Comparison of ENCODE assay signal across 8 cellular contexts in genomic region chr15:82047493-82048446, GRCh38. TPM values are rescaled to one million over a fixed set of nuclear protein-coding genes. Genes with fewer than 3 reads are reported as not detected.
DNase-seq lines count a peak whose midpoint lies in the region; ATAC-seq, FAIRE-seq and TF ChIP-seq lines count a peak whose summit lies in the region.

No MANE protein-coding gene starts in this region.

- in situ Hi-C loops in ACHN (cut with HindIII; ENCODE audit: low pct_ligation_motif_present, low pct_unique_long_range_greater_than_20kb, low sequenced_read_pairs), result no loop called here

- ATAC-seq in GM19397 (IDR thresholded peaks at IDR 0.05; ENCODE audit: unreplicated experiment) (peak; percentile 5), GM18505 (IDR thresholded peaks at IDR 0.05; ENCODE audit: unreplicated experiment) (no peak), HG03354 (IDR thresholded peaks at IDR 0.05; ENCODE audit: poor library complexity, severe bottlenecking, unreplicated experiment) (no peak)

- TF ChIP-seq POLR2A in GM18505 (IDR thresholded peaks at IDR 0.05; ENCODE audit: borderline replicate concordance, extremely low read depth, insufficient read depth, insufficient read length), result no peak

- peaks cover 13% of the 10 kb centered on the region for H3K27me3 Mint-ChIP-seq in neural progenitor cell (ENCODE audit: insufficient read depth, low read depth)

- TF ChIP-seq CTCF in fibroblast of lung (conservative IDR thresholded peaks at IDR 0.05 in 1 of 2, IDR thresholded peaks at IDR 0.05 in 1 of 2; ENCODE audit: low read depth in 1 of 2, low read length in 2 of 2) (no peak), neural progenitor cell (IDR thresholded peaks at IDR 0.05) (peak; percentile 2)

- H3K4me1 ChIP-seq in SJSA1 (replicated peaks), result peaks cover 44% of the 10 kb centered on the region
- no peaks in the 10 kb centered on the region for H3K4me1 ChIP-seq in fibroblast of lung (ENCODE audit: control insufficient read depth, extremely low read depth, insufficient read depth, low read length)
- peaks cover 25% of the 10 kb centered on the region for H3K4me1 ChIP-seq in neural progenitor cell

- no peak for FAIRE-seq in urothelium cell line (lab: Jason Lieb, UNC)

- H3K27me3 ChIP-seq in SJSA1 (replicated peaks) (no peaks in the 10 kb centered on the region), fibroblast of lung (ENCODE audit: control insufficient read depth, insufficient read depth, low read length) (peaks cover 6% of the 10 kb centered on the region), neural progenitor cell (peaks cover 23% of the 10 kb centered on the region)

- H3K79me2 ChIP-seq in fibroblast of lung (ENCODE audit: control insufficient read depth, insufficient read depth, low read length), result peaks cover 13% of the 10 kb centered on the region
- H3K79me2 ChIP-seq in neural progenitor cell (ENCODE audit: low read depth), result peaks cover 29% of the 10 kb centered on the region

- peaks cover 29% of the 10 kb centered on the region for H3F3A ChIP-seq in neural progenitor cell (ENCODE audit: low read depth)

- DNase-seq in ACHN (peak; percentile 1), SJSA1 (ENCODE audit: low read depth in 1 of 2, low spot score in 2 of 2) (no peak), fibroblast of lung (ENCODE audit: low read depth in 2 of 2) (peak; percentile 28 to 39), neural progenitor cell (ENCODE audit: low spot score) (peak; percentile 15), urothelium cell line (ENCODE audit: low spot score) (no peak)

- H3K4me2 ChIP-seq in fibroblast of lung (ENCODE audit: extremely low read depth, insufficient read depth, low read length), result peak overlapping the region; percentile 48
- peak overlapping the region; percentile 70 for H3K4me2 ChIP-seq in neural progenitor cell

- no peaks in the 10 kb centered on the region for H3K9me3 Mint-ChIP-seq in neural progenitor cell

- H2AFZ ChIP-seq in fibroblast of lung (ENCODE audit: low read length), result peak overlapping the region; percentile 48
- H2AFZ ChIP-seq in neural progenitor cell (replicated peaks), result peak overlapping the region; percentile 38

- H3K4me3 Mint-ChIP-seq in neural progenitor cell, result peak overlapping the region; percentile 84

- H3K4me1 Mint-ChIP-seq in neural progenitor cell, result peaks cover 22% of the 10 kb centered on the region

- H3K4me3 ChIP-seq in SJSA1, result peak overlapping the region; percentile 98
- peak overlapping the region; percentile 45 to 72 (median 57) for H3K4me3 ChIP-seq in fibroblast of lung (replicated peaks in 1 of 4; ENCODE audit: control extremely low read depth in 1 of 4, insufficient read depth in 1 of 4, low read depth in 3 of 4, low read length in 4 of 4)
- peak overlapping the region; percentile 90 for H3K4me3 ChIP-seq in neural progenitor cell

- no peak overlapping the region for H3K9ac ChIP-seq in fibroblast of lung (ENCODE audit: insufficient read depth, low read length)
- no peak overlapping the region for H3K9ac ChIP-seq in neural progenitor cell

- peak overlapping the region; percentile 96 for H3K27ac Mint-ChIP-seq in neural progenitor cell

- H3K27ac ChIP-seq in SJSA1 (peak overlapping the region; percentile 65), fibroblast of lung (ENCODE audit: insufficient read depth, low read length) (no peak overlapping the region), neural progenitor cell (no peak overlapping the region)

- H3K36me3 ChIP-seq in SJSA1 (peaks cover 32% of the 10 kb centered on the region), fibroblast of lung (ENCODE audit: control insufficient read depth, insufficient read depth, low read length) (peaks cover 2% of the 10 kb centered on the region), neural progenitor cell (no peaks in the 10 kb centered on the region)

- H4K20me1 ChIP-seq in fibroblast of lung (ENCODE audit: control insufficient read depth, extremely low read depth, insufficient read depth, low read length) (no peaks in the 10 kb centered on the region), neural progenitor cell (ENCODE audit: low read depth) (peaks cover 20% of the 10 kb centered on the region)

- H3K36me3 Mint-ChIP-seq in neural progenitor cell, result peaks cover 8% of the 10 kb centered on the region

- H3K9me3 ChIP-seq in SJSA1 (replicated peaks), result peaks cover 5% of the 10 kb centered on the region; the same call in 1 of the 2 replicates
- H3K9me3 ChIP-seq in fibroblast of lung (ENCODE audit: control insufficient read depth, insufficient read depth, low read depth, low read length), result no peaks in the 10 kb centered on the region
- no peaks in the 10 kb centered on the region for H3K9me3 ChIP-seq in neural progenitor cell (ENCODE audit: low read depth)

RNA-seq across cellular contexts. Expression of gene MEX3B, which starts 2.0 kb away (rescaled TPM):
- total RNA-seq in SJSA1 (2014; rRNA removed; shearing (Covaris generic)), result 18.4 and 20.4 TPM in 2 replicates
- total RNA-seq in fibroblast of lung (5.9 and 8.1 TPM in 2 replicates), neural progenitor cell (ENCODE audit: low replicate concordance) (29.5 and 41.3 TPM in 2 replicates)
- 2.2 and 2.6 TPM in 2 replicates for polyA plus RNA-seq in fibroblast of lung
- 3.0 and 3.7 TPM in 2 replicates for polyA plus RNA-seq in fibroblast of lung (2012)
- 1.2 and 2.9 TPM in 2 replicates for polyA minus RNA-seq in fibroblast of lung (ENCODE audit: low replicate concordance)

Comparison
In these comparisons a context has a peak if more than half of its experiments do, and no peak if none do; other contexts are left out.
1. DNase-seq: peak in ACHN (single experiment), fibroblast of lung (2 of 2) and neural progenitor cell (single experiment); none in SJSA1 (0 of 2) and urothelium cell line (single experiment).
2. Peak in every context shown above with its lines, with median percentiles within 50 percentile points of each other: H3K4me3 ChIP-seq.